In the genomic region with DNA sequence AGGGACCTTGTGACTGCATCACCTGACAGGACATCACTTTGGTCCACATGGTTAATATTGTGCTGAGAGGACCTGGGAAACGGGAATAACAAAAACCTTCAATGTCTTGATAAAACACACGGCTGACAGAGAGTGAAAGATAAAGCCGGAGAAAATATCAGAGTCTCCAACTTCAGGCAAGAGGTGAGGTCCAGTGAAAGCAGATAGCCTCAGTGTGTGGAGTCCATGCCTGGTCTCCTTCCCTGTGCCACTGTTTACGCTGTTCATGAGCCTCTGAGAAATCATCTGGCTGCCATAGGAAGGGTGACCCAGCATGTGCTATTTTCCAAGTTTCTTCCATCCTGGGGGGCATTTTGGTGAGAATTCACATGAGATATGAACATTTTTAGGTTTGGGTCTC, we compare ENCODE assay signal across 17 cellular contexts. TPM values are rescaled to one million over a fixed set of nuclear protein-coding genes. Genes with fewer than 3 reads are reported as not detected.
DNase-seq lines count a peak whose midpoint lies in the region; ATAC-seq, FAIRE-seq and TF ChIP-seq lines count a peak whose summit lies in the region.
"Had no signal": no experiment of that assay in that cellular context is flagged by ENCODE, and none has a peak within 500 bp of the region (broad histone marks: within the 10 kb centered on the region; RNA-seq: fewer than 3 reads in every experiment).

No MANE protein-coding gene starts in this region.

- peaks cover 9 to 12% of the 10 kb centered on the region in 2 experiments for H3K9me3 ChIP-seq in H1 (ENCODE audit: insufficient read depth in 2 of 2, low read depth in 1 of 2, low read length in 1 of 2)
- no peaks in the 10 kb centered on the region for H3K9me3 ChIP-seq in A673 (ENCODE audit: low read depth, low read length, poor library complexity, severe bottlenecking)
- H3K9me3 ChIP-seq: HAP-1 had no signal

- intact Hi-C loops in sciatic nerve (cut with DNase I) (no loop called here), A673 (cut with micrococcal nuclease; ENCODE audit: unreplicated experiment) (no loop called here)

- FAIRE-seq in H1 (lab: Jason Lieb, UNC), result no peak

- no peak overlapping the region for H3K4me2 ChIP-seq in H1 (ENCODE audit: insufficient read depth in 1 of 2, low read depth in 2 of 2, low read length in 2 of 2)

- H2AK5ac ChIP-seq in H1 (ENCODE audit: low read depth, low read length), result no peak overlapping the region

- ATAC-seq in T-cell (replicated peaks in 1 of 4), result no peak
- no peak for ATAC-seq in sciatic nerve

- H3K27ac ChIP-seq in H1 (ENCODE audit: low read depth, low read length) (no peak overlapping the region), A673 (ENCODE audit: low read depth, low read length, poor library complexity, severe bottlenecking) (no peak overlapping the region)

- TF ChIP-seq POLR2A in H1 (IDR thresholded peaks at IDR 0.05; ENCODE audit: control extremely low read depth in 1 of 2, low read depth in 2 of 2, low read length in 2 of 2), result no peak

- no peak overlapping the region for H3K56ac ChIP-seq in H1 (replicated peaks; ENCODE audit: insufficient read length, low read depth, low read length)

- H2AFZ ChIP-seq in H1 (ENCODE audit: low read length), result 0 out of 2 replicates have a peak overlapping the region, but pooled peaks have one; percentile 21

- DNase-seq in activated naive CD4-positive, alpha-beta T cell treated with anti-CD3 and anti-CD28 coated beads, Interleukin-2, amount 10 ng/mL, durations not matched to agents 7 days and 5 days, result no peak
- DNase-seq in activated naive CD4-positive, alpha-beta T cell (lab: John Stamatoyannopoulos, UW), result no peak
- DNase-seq in T-cell, result no peak
- no peak for DNase-seq in H1 (ENCODE audit: low read depth in 1 of 2, low spot score in 2 of 2)
- DNase-seq in sciatic nerve (ENCODE audit: low spot score), result no peak
- DNase-seq in central memory CD4-positive, alpha-beta T cell, result no peak
- no peak for DNase-seq in A673 (ENCODE audit: low spot score)
- DNase-seq: IMR-90; Karpas-422; NCI-H1105; NCI-H187; NCI-H446 treated with DMSO at 0.1 percent for 48 hours; NK-92 treated with Interleukin-12 subunit alpha and Interleukin-12 subunit beta, amount 100 ng/mL, for 24 hours; SHP77 had no signal

- no peak overlapping the region for H4K91ac ChIP-seq in H1 (replicated peaks; ENCODE audit: insufficient read length, low read length)

- no peaks in the 10 kb centered on the region for H3K27me3 Mint-ChIP-seq in activated naive CD4-positive, alpha-beta T cell treated with anti-CD3 and anti-CD28 coated beads, Interleukin-2, amount 10 ng/mL, durations not matched to agents 7 days and 5 days
- no peaks in the 10 kb centered on the region for H3K27me3 Mint-ChIP-seq in T-cell

- no peak for TF ChIP-seq RAD21 in H1 (IDR thresholded peaks at IDR 0.05 in 1 of 2, conservative IDR thresholded peaks at IDR 0.05 in 1 of 2; ENCODE audit: low read depth in 2 of 2, low read length in 2 of 2)

- no peak overlapping the region for H2BK12ac ChIP-seq in H1 (ENCODE audit: low read depth, low read length)

- no peaks in the 10 kb centered on the region for H4K20me1 ChIP-seq in H1 (replicated peaks in 1 of 2; ENCODE audit: control insufficient read depth in 1 of 2, insufficient read depth in 2 of 2, low read length in 2 of 2)

- H3K27ac Mint-ChIP-seq in activated naive CD4-positive, alpha-beta T cell treated with anti-CD3 and anti-CD28 coated beads, Interleukin-2, amount 10 ng/mL, durations not matched to agents 7 days and 5 days, result peak overlapping the region; percentile 93
- peak overlapping the region; percentile 85 to 91 for H3K27ac Mint-ChIP-seq in T-cell

- H3K23ac ChIP-seq in H1 (ENCODE audit: insufficient read length), result no peak overlapping the region

- BruUV-seq in A673 (replicated peaks; lab: Mats Ljungman, UMichigan), result no TSS peak

- TF ChIP-seq CTCF in H1 (IDR thresholded peaks at IDR 0.05; ENCODE audit: control extremely low read depth in 1 of 3, insufficient read depth in 1 of 3, low read depth in 1 of 3, low read length in 3 of 3), result no peak
- TF ChIP-seq CTCF in A673 (conservative IDR thresholded peaks at IDR 0.05; ENCODE audit: low read depth, low read length), result no peak

- peaks cover 34% of the 10 kb centered on the region for H3K36me3 Mint-ChIP-seq in activated naive CD4-positive, alpha-beta T cell treated with anti-CD3 and anti-CD28 coated beads, Interleukin-2, amount 10 ng/mL, durations not matched to agents 7 days and 5 days
- H3K36me3 Mint-ChIP-seq in T-cell, result no peaks in the 10 kb centered on the region

- H3K9ac ChIP-seq in H1 (replicated peaks in 1 of 4; ENCODE audit: extremely low read depth in 1 of 4, low read depth in 3 of 4, low read length in 3 of 4), result no peak overlapping the region

- H2BK20ac ChIP-seq in H1 (ENCODE audit: low read length), result no peak overlapping the region

- CTCF ChIA-PET in activated naive CD4-positive, alpha-beta T cell treated with anti-CD3 and anti-CD28 coated beads, Interleukin-2, amount 10 ng/mL, durations not matched to agents 7 days and 5 days (lab: Charles Lee), result no interaction called here
- CTCF ChIA-PET in T-cell (lab: Charles Lee), result no interaction called here
- CTCF ChIA-PET in H1 (lab: Charles Lee; ENCODE audit: partially characterized antibody), result no interaction called here
- CTCF ChIA-PET in A673 (lab: Charles Lee), result no interaction called here

- no peaks in the 10 kb centered on the region for H3K79me1 ChIP-seq in H1 (ENCODE audit: low read depth, low read length)

- no peak overlapping the region for H3K4me3 Mint-ChIP-seq in activated naive CD4-positive, alpha-beta T cell treated with anti-CD3 and anti-CD28 coated beads, Interleukin-2, amount 10 ng/mL, durations not matched to agents 7 days and 5 days
- no peak overlapping the region for H3K4me3 Mint-ChIP-seq in T-cell

- no peak overlapping the region for H4K5ac ChIP-seq in H1 (ENCODE audit: insufficient read length, low read depth, low read length)

- H2BK5ac ChIP-seq in H1 (ENCODE audit: low read depth, low read length), result no peak overlapping the region

- H3K27me3 ChIP-seq in H1 (replicated peaks in 1 of 4; ENCODE audit: control insufficient read depth in 3 of 4, extremely low read depth in 1 of 4, insufficient read depth in 3 of 4, low read length in 3 of 4) (no peaks in the 10 kb centered on the region), A673 (replicated peaks; ENCODE audit: insufficient read depth, low read depth, low read length, poor library complexity) (no peaks in the 10 kb centered on the region)

- no peaks in the 10 kb centered on the region for H3K79me2 ChIP-seq in H1 (ENCODE audit: control insufficient read depth in 1 of 2, insufficient read depth in 2 of 2, low read length in 2 of 2)

- no peak overlapping the region for H4K8ac ChIP-seq in H1 (ENCODE audit: extremely low read depth, insufficient read depth, low read length)

- POLR2A ChIA-PET in T-cell (lab: Charles Lee) (no interaction called here), H1 (lab: Charles Lee; ENCODE audit: partially characterized antibody) (no interaction called here), A673 (lab: Charles Lee; ENCODE audit: low non-redundant PET) (no interaction called here)

- no peak overlapping the region for H2BK120ac ChIP-seq in H1 (replicated peaks; ENCODE audit: low read depth, low read length)

- no peak overlapping the region for H3K4me3 ChIP-seq in H1 (ENCODE audit: extremely low read depth in 1 of 4, insufficient read depth in 2 of 4, low read depth in 3 of 4, low read length in 4 of 4)
- H3K4me3 ChIP-seq in A673 (ENCODE audit: low read depth, low read length, poor library complexity, severe bottlenecking), result no peak overlapping the region
- H3K4me3 ChIP-seq: HAP-1 had no signal

- peaks cover 17% of the 10 kb centered on the region for H3K9me3 Mint-ChIP-seq in activated naive CD4-positive, alpha-beta T cell treated with anti-CD3 and anti-CD28 coated beads, Interleukin-2, amount 10 ng/mL, durations not matched to agents 7 days and 5 days
- no peaks in the 10 kb centered on the region for H3K9me3 Mint-ChIP-seq in T-cell

- TF ChIP-seq EP300 in H1 (IDR thresholded peaks at IDR 0.05; ENCODE audit: borderline replicate concordance in 1 of 2, low read depth in 2 of 2, low read length in 2 of 2), result no peak

- peaks cover 95% of the 10 kb centered on the region for H3K4me1 Mint-ChIP-seq in activated naive CD4-positive, alpha-beta T cell treated with anti-CD3 and anti-CD28 coated beads, Interleukin-2, amount 10 ng/mL, durations not matched to agents 7 days and 5 days
- peaks cover 69 to 85% (median 79%) of the 10 kb centered on the region in 3 donors for H3K4me1 Mint-ChIP-seq in T-cell

- H3K4ac ChIP-seq in H1 (replicated peaks; ENCODE audit: insufficient read length, low read depth, low read length), result no peak overlapping the region

- H3K18ac ChIP-seq in H1 (ENCODE audit: extremely low read depth, low read length), result no peak overlapping the region

- no peaks in the 10 kb centered on the region for H3K23me2 ChIP-seq in H1 (ENCODE audit: low read depth, low read length)

- H3K4me1 ChIP-seq in H1 (replicated peaks in 1 of 4; ENCODE audit: control insufficient read depth in 3 of 4, insufficient read depth in 4 of 4, low read length in 3 of 4) (no peaks in the 10 kb centered on the region), A673 (ENCODE audit: insufficient read depth, low read length, poor library complexity, severe bottlenecking) (no peaks in the 10 kb centered on the region)
- H3K4me1 ChIP-seq: HAP-1 had no signal

- H3K36me3 ChIP-seq in H1 (ENCODE audit: control insufficient read depth in 2 of 4, insufficient read depth in 4 of 4, low read length in 3 of 4) (no peaks in the 10 kb centered on the region; a peak in 1 of 8 replicates), A673 (ENCODE audit: insufficient read depth, low read length, poor library complexity, severe bottlenecking) (no peaks in the 10 kb centered on the region)
- H3K36me3 ChIP-seq: HAP-1 had no signal

- H2BK15ac ChIP-seq in H1 (ENCODE audit: low read length), result no peak overlapping the region

- no peak overlapping the region for H3K14ac ChIP-seq in H1 (ENCODE audit: insufficient read length)

- 89% methylated on average over 4 of the region's 4 CpGs; no CpG with 5 or more reads in 1 of the 2 experiments for WGBS in H1 (ENCODE audit: extremely low coverage in 1 of 2, insufficient coverage in 1 of 2, insufficient read length in 1 of 2, insufficient replicate concordance in 2 of 2, low coverage in 1 of 2, low lambda C conversion rate in 2 of 2, missing lambda C conversion rate in 1 of 2), 2 experiments

RNA-seq across cellular contexts. Expression of gene CCR3, which starts 39.8 kb away (rescaled TPM):
- total RNA-seq in T-cell, result 1 to 10 TPM in 1 of 5 donors, under 1 TPM in 2, not detected in 2; 0.33 to 1.2 (median 0.55) TPM
- not detected in 2 replicates for total RNA-seq in H1 (2021; fragmentation: NEBNext Ultra II Directional; extraction: Animal tissue kit (Norgen Biotek cat#: 25700))
- not detected in 2 replicates for polyA plus RNA-seq in H1 (2011; rRNA removed)
- not detected for polyA plus RNA-seq in H1 (2011; cell fraction: cytosol; rRNA removed)
- not detected for polyA plus RNA-seq in H1 (2011; cell fraction: nucleus; rRNA removed)
- polyA plus RNA-seq in H1 (2012, experiment 1 of 2), result not detected in 4 replicates
- not detected for polyA plus RNA-seq in H1 (2012, experiment 2 of 2)
- polyA plus RNA-seq in H1 (2013, experiment 1 of 2), result not detected
- polyA plus RNA-seq in H1 (2013, experiment 2 of 2), result not detected
- not detected in 2 replicates for polyA minus RNA-seq in H1 (2011; rRNA and poly(A)+ RNA removed)
- polyA minus RNA-seq in H1 (2011; cell fraction: cytosol; rRNA and poly(A)+ RNA removed), result not detected
- not detected for polyA minus RNA-seq in H1 (2011; cell fraction: nucleus; rRNA and poly(A)+ RNA removed)
- total RNA-seq in sciatic nerve, result not detected
- total RNA-seq in A673 (2021), result not detected in 2 replicates
- total RNA-seq: HT-29, IMR-90, OCI-LY7 had no signal
- polyA plus RNA-seq: IMR-90 had no signal
